10 cellular contexts compared by ENCODE assay signal in genomic region chr14:76763362-76764041, GRCh38. TPM values are rescaled to one million over a fixed set of nuclear protein-coding genes. Genes with fewer than 3 reads are reported as not detected.
DNase-seq lines count a peak whose midpoint lies in the region; ATAC-seq, FAIRE-seq and TF ChIP-seq lines count a peak whose summit lies in the region.
"Had no signal": no experiment of that assay in that cellular context is flagged by ENCODE, and none has a peak within 500 bp of the region (broad histone marks: within the 10 kb centered on the region; RNA-seq: fewer than 3 reads in every experiment).

No MANE protein-coding gene starts in this region.

- H3K4me2 ChIP-seq in SK-N-SH (peak overlapping the region; percentile 98), astrocyte (ENCODE audit: low read length) (peak overlapping the region; percentile 98), HepG2 (ENCODE audit: low read depth, low read length) (no peak overlapping the region)

- H3K4me1 ChIP-seq in SK-N-SH (ENCODE audit: control insufficient read depth in 1 of 2, insufficient read depth in 2 of 2, low read depth in 1 of 2, low read length in 1 of 2) (peaks cover 0 to 38% of the 10 kb centered on the region in 2 experiments; a peak in 1 of 4 replicates), astrocyte (ENCODE audit: insufficient read depth, low read length) (peaks cover 9% of the 10 kb centered on the region), HepG2 (ENCODE audit: insufficient read depth, low read length) (0 out of 2 replicates have a peak, but pooled peaks cover 7% of the 10 kb centered on the region)

- peaks cover 8% of the 10 kb centered on the region for H3K27me3 Mint-ChIP-seq in astrocyte (ENCODE audit: low read depth, unreplicated experiment)

- H4K20me1 ChIP-seq in SK-N-SH (ENCODE audit: insufficient read depth) (no peaks in the 10 kb centered on the region), astrocyte (ENCODE audit: insufficient read depth, low read length) (peaks cover 12% of the 10 kb centered on the region), HepG2 (ENCODE audit: insufficient read depth, low read length) (no peaks in the 10 kb centered on the region)

- no peak for DNase-seq in SK-N-SH
- peak; percentile 37 for DNase-seq in astrocyte (ENCODE audit: low read depth)
- no peak for DNase-seq in HepG2 (ENCODE audit: low spot score)
- DNase-seq in stimulated activated effector memory CD8-positive, alpha-beta T cell treated with anti-CD3 and anti-CD28 coated beads, Interleukin-12 subunit alpha, Interleukin-12 subunit beta, amount 100 ng/mL, for 72 hours (ENCODE audit: low spot score in 2 of 2): no peak
- DNase-seq in mucosa of gallbladder (ENCODE audit: low spot score): no peak
- no peak for DNase-seq in stimulated activated CD4-positive, alpha-beta T cell treated with anti-CD3 and anti-CD28 coated beads, Interleukin-12 subunit alpha, Interleukin-12 subunit beta, amount 100 ng/mL, for 4 hours

- H3K27ac ChIP-seq in SK-N-SH (ENCODE audit: low read depth in 2 of 2, low read length in 1 of 2): no peak overlapping the region
- H3K27ac ChIP-seq in astrocyte (ENCODE audit: low read depth, low read length): no peak overlapping the region
- H3K27ac ChIP-seq in HepG2 (ENCODE audit: extremely low read length, insufficient read depth, low read length): no peak overlapping the region

- no peak overlapping the region for H2AFZ ChIP-seq in SK-N-SH (ENCODE audit: low read depth)
- H2AFZ ChIP-seq in astrocyte (ENCODE audit: low read depth, low read length): no peak overlapping the region
- H2AFZ ChIP-seq in HepG2 (ENCODE audit: low read length): no peak overlapping the region

- in situ Hi-C loops in HepG2 (cut with HindIII; ENCODE audit: extremely low pct_ligation_motif_present, low pct_unique_long_range_greater_than_20kb): no loop called here

- peak; percentile 66 for FAIRE-seq in astrocyte (lab: Jason Lieb, UNC)
- no peak for FAIRE-seq in HepG2 (lab: Jason Lieb, UNC)
- FAIRE-seq: K562 had no signal

- peaks cover 5% of the 10 kb centered on the region for H3K9me3 Mint-ChIP-seq in astrocyte (ENCODE audit: unreplicated experiment)
- H3K9me3 Mint-ChIP-seq in stimulated activated effector memory CD8-positive, alpha-beta T cell treated with anti-CD3 and anti-CD28 coated beads, Interleukin-12 subunit alpha, Interleukin-12 subunit beta, amount 100 ng/mL, for 72 hours: no peaks in the 10 kb centered on the region
- H3K9me3 Mint-ChIP-seq: memory B cell had no signal

- no TSS peak for BruUV-seq in HepG2 (replicated peaks; lab: Mats Ljungman, UMichigan)

- H3K27me3 ChIP-seq in SK-N-SH (ENCODE audit: insufficient read depth) (no peaks in the 10 kb centered on the region), astrocyte (ENCODE audit: insufficient read depth, low read length) (peaks cover 2% of the 10 kb centered on the region), HepG2 (ENCODE audit: control insufficient read depth in 1 of 2, insufficient read depth in 2 of 2, low read length in 2 of 2) (peaks cover 3 to 40% of the 10 kb centered on the region in 2 experiments; a peak in 4 of 5 replicates)

- peaks cover 2% of the 10 kb centered on the region for H3F3A ChIP-seq in SK-N-SH (replicated peaks; ENCODE audit: insufficient read depth)

- no peak for TF ChIP-seq POLR2A in HepG2 (IDR thresholded peaks at IDR 0.05; ENCODE audit: insufficient read depth in 1 of 2, low read depth in 2 of 2, low read length in 2 of 2)

- H3K9me2 ChIP-seq in SK-N-SH: no peaks in the 10 kb centered on the region

- TF ChIP-seq CTCF in SK-N-SH (IDR thresholded peaks at IDR 0.05) (no peak), astrocyte (IDR thresholded peaks at IDR 0.05; ENCODE audit: insufficient read depth, low read depth, low read length) (no peak), HepG2 (CRISPR knock-in tag; IDR thresholded peaks at IDR 0.05) (no peak)

- CTCF ChIA-PET in SK-N-SH (lab: Yijun Ruan, JAX): no interaction called here
- CTCF ChIA-PET in HepG2 (lab: Yijun Ruan, JAX; ENCODE audit: low intra/inter-chr PET ratio, low total read pairs): no interaction called here

- POLR2A ChIA-PET in SK-N-SH (lab: Yijun Ruan, JAX): no interaction called here
- POLR2A ChIA-PET in HepG2 (lab: Yijun Ruan, JAX): no interaction called here

- ATAC-seq in SK-N-SH treated with all-trans-retinoic acid at 6 μM for 48 hours (no peak), HepG2 (no peak), GM21360 (IDR thresholded peaks at IDR 0.05; ENCODE audit: unreplicated experiment) (no peak)
- ATAC-seq in stimulated activated effector memory CD8-positive, alpha-beta T cell treated with anti-CD3 and anti-CD28 coated beads, Interleukin-12 subunit alpha, Interleukin-12 subunit beta, amount 100 ng/mL, for 72 hours: no peak
- ATAC-seq: K562 had no signal

- H3K27ac Mint-ChIP-seq in astrocyte (ENCODE audit: unreplicated experiment): peak overlapping the region; percentile 12
- H3K27ac Mint-ChIP-seq in stimulated activated effector memory CD8-positive, alpha-beta T cell treated with anti-CD3 and anti-CD28 coated beads, Interleukin-12 subunit alpha, Interleukin-12 subunit beta, amount 100 ng/mL, for 72 hours: no peak overlapping the region
- H3K27ac Mint-ChIP-seq: memory B cell had no signal

- H3K4me3 ChIP-seq in SK-N-SH (ENCODE audit: low read depth in 2 of 2, low read length in 1 of 2): peak overlapping the region in 1 of 2 experiments; percentile 79; a peak in 1 of 4 replicates
- no peak overlapping the region for H3K4me3 ChIP-seq in astrocyte (ENCODE audit: insufficient read depth, low read depth, low read length)
- no peak overlapping the region for H3K4me3 ChIP-seq in HepG2 (replicated peaks in 1 of 3; ENCODE audit: insufficient read depth in 1 of 3, low read depth in 2 of 3, low read length in 3 of 3)
- H3K4me3 ChIP-seq: K562 had no signal

- H3K9ac ChIP-seq in SK-N-SH: no peak overlapping the region
- H3K9ac ChIP-seq in astrocyte (ENCODE audit: low read length): no peak overlapping the region
- no peak overlapping the region for H3K9ac ChIP-seq in HepG2 (ENCODE audit: insufficient read depth, low read depth, low read length)

- WGBS in SK-N-SH (ENCODE audit: low lambda C conversion rate): 83% methylated on average over 7 of the region's 7 CpGs
- WGBS in HepG2 (ENCODE audit: low lambda C conversion rate): 42% methylated on average over 7 of the region's 7 CpGs

- no peaks in the 10 kb centered on the region for H3K36me3 ChIP-seq in SK-N-SH (replicated peaks in 1 of 2; ENCODE audit: control insufficient read depth in 1 of 2, insufficient read depth in 2 of 2, low read length in 1 of 2)
- H3K36me3 ChIP-seq in astrocyte (ENCODE audit: insufficient read depth, low read length): no peaks in the 10 kb centered on the region
- no peaks in the 10 kb centered on the region for H3K36me3 ChIP-seq in HepG2 (replicated peaks in 1 of 2; ENCODE audit: control insufficient read depth in 1 of 2, insufficient read depth in 2 of 2, low read length in 2 of 2)

- H3K4me3 Mint-ChIP-seq in astrocyte (ENCODE audit: unreplicated experiment): peak overlapping the region; percentile 91
- H3K4me3 Mint-ChIP-seq in stimulated activated effector memory CD8-positive, alpha-beta T cell treated with anti-CD3 and anti-CD28 coated beads, Interleukin-12 subunit alpha, Interleukin-12 subunit beta, amount 100 ng/mL, for 72 hours: peak overlapping the region; percentile 78
- H3K4me3 Mint-ChIP-seq: memory B cell had no signal

- TF ChIP-seq RAD21 in SK-N-SH (IDR thresholded peaks at IDR 0.05; ENCODE audit: low read length) (no peak), HepG2 (CRISPR knock-in tag; IDR thresholded peaks at IDR 0.05) (no peak)

- H3K9me3 ChIP-seq in SK-N-SH: no peaks in the 10 kb centered on the region
- H3K9me3 ChIP-seq in astrocyte (ENCODE audit: insufficient read depth, low read depth, low read length): no peaks in the 10 kb centered on the region
- H3K9me3 ChIP-seq in HepG2 (ENCODE audit: low read length): no peaks in the 10 kb centered on the region

- H3K36me3 Mint-ChIP-seq in astrocyte (ENCODE audit: low read depth, unreplicated experiment): peaks cover 5% of the 10 kb centered on the region
- H3K36me3 Mint-ChIP-seq in stimulated activated effector memory CD8-positive, alpha-beta T cell treated with anti-CD3 and anti-CD28 coated beads, Interleukin-12 subunit alpha, Interleukin-12 subunit beta, amount 100 ng/mL, for 72 hours: no peaks in the 10 kb centered on the region
- H3K36me3 Mint-ChIP-seq: memory B cell had no signal

- intact Hi-C loops in HepG2 (cut with micrococcal nuclease; ENCODE audit: unreplicated experiment): no loop called here

- H3K79me2 ChIP-seq in SK-N-SH (ENCODE audit: insufficient read depth): no peaks in the 10 kb centered on the region
- H3K79me2 ChIP-seq in astrocyte (ENCODE audit: insufficient read depth, low read length): no peaks in the 10 kb centered on the region
- H3K79me2 ChIP-seq in HepG2 (ENCODE audit: insufficient read depth, low read length): no peaks in the 10 kb centered on the region

- TF ChIP-seq EP300 in SK-N-SH (IDR thresholded peaks at IDR 0.05; ENCODE audit: borderline replicate concordance in 1 of 2, low read depth in 1 of 2, low read length in 1 of 2) (no peak), HepG2 (IDR thresholded peaks at IDR 0.05; ENCODE audit: low read depth in 2 of 2, low read length in 2 of 2) (no peak), HepG2 (CRISPR knock-in tag; IDR thresholded peaks at IDR 0.05; ENCODE audit: borderline replicate concordance) (no peak)

- H3K4me1 Mint-ChIP-seq in astrocyte (ENCODE audit: low read depth, unreplicated experiment): peaks cover 10% of the 10 kb centered on the region
- H3K4me1 Mint-ChIP-seq in stimulated activated effector memory CD8-positive, alpha-beta T cell treated with anti-CD3 and anti-CD28 coated beads, Interleukin-12 subunit alpha, Interleukin-12 subunit beta, amount 100 ng/mL, for 72 hours: peaks cover 29% of the 10 kb centered on the region

RNA-seq across cellular contexts. Expression of gene VASH1, which starts 2.2 kb away (rescaled TPM):
- polyA plus RNA-seq in SK-N-SH (2012; rRNA removed) (4.8 and 4.9 TPM in 2 replicates), HepG2 (2011; rRNA removed) (0.11 and 0.42 TPM in 2 replicates)
- polyA plus RNA-seq in SK-N-SH (2012; cell fraction: cytosol; rRNA removed): 2.1 and 2.8 TPM in 2 replicates
- 18.6 and 33.7 TPM in 2 replicates for polyA plus RNA-seq in SK-N-SH (2012; cell fraction: nucleus; rRNA removed)
- total RNA-seq in astrocyte (13.6 and 23.6 TPM in 2 replicates), HepG2 (2016; rRNA removed; fragmentation: Illumina TruSeq; extraction: Trizol) (0.18 and 0.24 TPM in 2 replicates), mucosa of gallbladder (18.4 TPM)
- not detected in 2 replicates for total RNA-seq in HepG2 (2016; cell fraction: cytosol; rRNA removed; fragmentation: Illumina TruSeq; extraction: Trizol; ENCODE audit: low read depth)
- total RNA-seq in HepG2 (2016; cell fraction: insoluble cytoplasmic fraction; rRNA removed; fragmentation: Illumina TruSeq; extraction: Trizol): 0.12 and 0.17 TPM in 2 replicates
- 0.10 and 0.15 TPM in 2 replicates for total RNA-seq in HepG2 (2016; cell fraction: membrane; rRNA removed; fragmentation: Illumina TruSeq; extraction: Trizol)
- total RNA-seq in HepG2 (2016; cell fraction: nucleus; rRNA removed; fragmentation: Illumina TruSeq; extraction: Trizol): 0.34 and 0.43 TPM in 2 replicates
- 0.15 and 0.32 TPM in 2 replicates for polyA plus RNA-seq in HepG2 (2011; cell fraction: cytosol; rRNA removed)
- 0.71 and 0.77 TPM in 2 replicates for polyA plus RNA-seq in HepG2 (2011; cell fraction: nucleus; rRNA removed)
- 0.28 and 0.65 TPM in 2 replicates for polyA plus RNA-seq in HepG2 (2012)
- 0.10 TPM in 1 of 2 replicates, not detected in the other for polyA plus RNA-seq in HepG2 (2016; cell fraction: cytosol; fragmentation: Illumina TruSeq; extraction: Trizol; ENCODE audit: low read depth)
- polyA plus RNA-seq in HepG2 (2016; cell fraction: insoluble cytoplasmic fraction; fragmentation: Illumina TruSeq; extraction: Trizol; ENCODE audit: low read depth): 0.24 and 0.26 TPM in 2 replicates
- polyA plus RNA-seq in HepG2 (2016; cell fraction: membrane; fragmentation: Illumina TruSeq; extraction: Trizol; ENCODE audit: low read depth): 0.21 TPM in 1 of 2 replicates, not detected in the other
- polyA plus RNA-seq in HepG2 (2016; cell fraction: nucleus; fragmentation: Illumina TruSeq; extraction: Trizol; ENCODE audit: insufficient read depth, low read depth): 0.43 and 0.83 TPM in 2 replicates
- polyA minus RNA-seq in HepG2 (2011; rRNA and poly(A)+ RNA removed; ENCODE audit: low replicate concordance): 0.28 TPM in 1 of 2 replicates, not detected in the other
- polyA minus RNA-seq in HepG2 (2011; cell fraction: cytosol; rRNA and poly(A)+ RNA removed): 0.18 and 0.69 TPM in 2 replicates
- polyA minus RNA-seq in HepG2 (2011; cell fraction: nucleus; rRNA and poly(A)+ RNA removed): 0.50 and 0.64 TPM in 2 replicates

RNA-seq across cellular contexts. Expression of gene ANGEL1, which starts 49.2 kb away (rescaled TPM):
- polyA plus RNA-seq in SK-N-SH (2012; rRNA removed) (14.1 and 20.7 TPM in 2 replicates), HepG2 (2011; rRNA removed) (20.1 and 22.0 TPM in 2 replicates)
- 7.5 and 9.8 TPM in 2 replicates for polyA plus RNA-seq in SK-N-SH (2012; cell fraction: cytosol; rRNA removed)
- 48.0 and 56.1 TPM in 2 replicates for polyA plus RNA-seq in SK-N-SH (2012; cell fraction: nucleus; rRNA removed)
- total RNA-seq in astrocyte (12.7 and 15.0 TPM in 2 replicates), HepG2 (2016; rRNA removed; fragmentation: Illumina TruSeq; extraction: Trizol) (9.0 and 14.3 TPM in 2 replicates), mucosa of gallbladder (22.2 TPM)
- 2.0 and 2.3 TPM in 2 replicates for total RNA-seq in HepG2 (2016; cell fraction: cytosol; rRNA removed; fragmentation: Illumina TruSeq; extraction: Trizol; ENCODE audit: low read depth)
- total RNA-seq in HepG2 (2016; cell fraction: insoluble cytoplasmic fraction; rRNA removed; fragmentation: Illumina TruSeq; extraction: Trizol): 7.0 and 14.3 TPM in 2 replicates
- 4.2 and 4.3 TPM in 2 replicates for total RNA-seq in HepG2 (2016; cell fraction: membrane; rRNA removed; fragmentation: Illumina TruSeq; extraction: Trizol)
- 17.7 and 19.8 TPM in 2 replicates for total RNA-seq in HepG2 (2016; cell fraction: nucleus; rRNA removed; fragmentation: Illumina TruSeq; extraction: Trizol)
- 14.1 and 15.1 TPM in 2 replicates for polyA plus RNA-seq in HepG2 (2011; cell fraction: cytosol; rRNA removed)
- polyA plus RNA-seq in HepG2 (2011; cell fraction: nucleus; rRNA removed): 24.3 and 28.3 TPM in 2 replicates
- 9.5 and 10.1 TPM in 2 replicates for polyA plus RNA-seq in HepG2 (2012)
- polyA plus RNA-seq in HepG2 (2016; cell fraction: cytosol; fragmentation: Illumina TruSeq; extraction: Trizol; ENCODE audit: low read depth): 1.2 and 1.4 TPM in 2 replicates
- polyA plus RNA-seq in HepG2 (2016; cell fraction: insoluble cytoplasmic fraction; fragmentation: Illumina TruSeq; extraction: Trizol; ENCODE audit: low read depth): 5.4 and 6.6 TPM in 2 replicates
- 1.6 and 1.7 TPM in 2 replicates for polyA plus RNA-seq in HepG2 (2016; cell fraction: membrane; fragmentation: Illumina TruSeq; extraction: Trizol; ENCODE audit: low read depth)
- 20.3 and 21.5 TPM in 2 replicates for polyA plus RNA-seq in HepG2 (2016; cell fraction: nucleus; fragmentation: Illumina TruSeq; extraction: Trizol; ENCODE audit: insufficient read depth, low read depth)
- polyA minus RNA-seq in HepG2 (2011; rRNA and poly(A)+ RNA removed; ENCODE audit: low replicate concordance): 49.6 and 66.8 TPM in 2 replicates
- 12.2 and 12.8 TPM in 2 replicates for polyA minus RNA-seq in HepG2 (2011; cell fraction: cytosol; rRNA and poly(A)+ RNA removed)
- 26.4 and 31.6 TPM in 2 replicates for polyA minus RNA-seq in HepG2 (2011; cell fraction: nucleus; rRNA and poly(A)+ RNA removed)

Comparison
In these comparisons a context has a peak if more than half of its experiments do, and no peak if none do; other contexts are left out.
1. RNA of gene VASH1, which starts 2.2 kb away (total RNA-seq): 18.4 TPM in mucosa of gallbladder (single experiment) and 13.6 to 23.6 TPM in astrocyte; 0.10 to 0.43 TPM in HepG2; every median in the first group is over 10 times any median in the second.